ENCODE assay signal across 18 cellular contexts in genomic region chr3:59256233-59256632, GRCh38.
DNase-seq lines count a peak whose midpoint lies in the region; ATAC-seq and TF ChIP-seq lines count a peak whose summit lies in the region.
"Had no signal": no experiment of that assay in that cellular context is flagged by ENCODE, and none has a peak within 500 bp of the region (broad histone marks: within the 10 kb centered on the region; RNA-seq: fewer than 3 reads in every experiment).

No MANE protein-coding gene starts in this region.

- H3K27me3 Mint-ChIP-seq in T-cell, result peaks cover 0 to 3% of the 10 kb centered on the region in 2 donors
- H3K27me3 Mint-ChIP-seq: T-helper 17 cell had no signal

- no peak overlapping the region for H3K27ac Mint-ChIP-seq in T-cell
- H3K27ac Mint-ChIP-seq: CD8-positive, alpha-beta T cell; H9; T-helper 17 cell had no signal

- CTCF ChIA-PET in T-cell (lab: Charles Lee), result no interaction called here

- intact Hi-C loops in ovary (cut with DNase I), result no loop called here

- H4K20me1 ChIP-seq in BLaER1 treated with 17β-estradiol and CSF1 and Interleukin-3, amounts not matched to agents 10 nM and 100 nM, result no peaks in the 10 kb centered on the region

- ATAC-seq in T-cell (replicated peaks in 1 of 4) (no peak), GM21619 (IDR thresholded peaks at IDR 0.05; ENCODE audit: unreplicated experiment) (no peak)
- ATAC-seq: CD8-positive, alpha-beta T cell; T-helper 17 cell had no signal

- POLR2A ChIA-PET in T-cell (lab: Charles Lee), result no interaction called here

- H3K4me1 ChIP-seq in BLaER1 treated with 17β-estradiol and CSF1 and Interleukin-3, amounts not matched to agents 10 nM and 100 nM, result peaks cover 0 to 74% (median 51%) of the 10 kb centered on the region in 10 experiments; a peak in 16 of 20 replicates
- H3K4me1 ChIP-seq in mesendoderm (ENCODE audit: control insufficient read depth, low read depth, low read length) (no peaks in the 10 kb centered on the region), ovary (ENCODE audit: insufficient read depth) (no peaks in the 10 kb centered on the region)

- DNase-seq in NB4 (ENCODE audit: low read depth) (peak; percentile 49), NCI-H69 (lab: John Stamatoyannopoulos, UW) (peak; percentile 20), mesendoderm (peak; percentile 47), T-cell (no peak), NCI-H187 (lab: John Stamatoyannopoulos, UW) (no peak), ovary (no peak)
- DNase-seq: C1 segment of cervical spinal cord; CD8-positive, alpha-beta T cell; GM23248; H9; KBM-7; NCI-H1694; NCI-H446; NCI-H526; Right ventricle myocardium superior; T-helper 17 cell had no signal

- H3K18ac ChIP-seq in mesendoderm (ENCODE audit: low read length), result no peak overlapping the region

- peak overlapping the region in 6 of 11 experiments; percentile 19 to 70 (median 60); a peak in 10 of 22 replicates for H3K27ac ChIP-seq in BLaER1 treated with 17β-estradiol and CSF1 and Interleukin-3, amounts not matched to agents 10 nM and 100 nM
- H3K27ac ChIP-seq in mesendoderm (ENCODE audit: low read depth, low read length) (no peak overlapping the region), ovary (no peak overlapping the region)
- H3K27ac ChIP-seq: GM23248 had no signal

- no peak overlapping the region for H4K8ac ChIP-seq in mesendoderm (ENCODE audit: low read depth, low read length)

- peak overlapping the region in 2 of 11 experiments; percentile 35 to 49; a peak in 4 of 22 replicates for H3K9ac ChIP-seq in BLaER1 treated with 17β-estradiol and CSF1 and Interleukin-3, amounts not matched to agents 10 nM and 100 nM
- H3K9ac ChIP-seq in mesendoderm (ENCODE audit: low read length), result no peak overlapping the region
- H3K9ac ChIP-seq: GM23248 had no signal

- H3K79me1 ChIP-seq in mesendoderm (ENCODE audit: low read length), result no peaks in the 10 kb centered on the region

- H3K4me3 ChIP-seq in BLaER1 treated with 17β-estradiol and CSF1 and Interleukin-3, amounts not matched to agents 10 nM and 100 nM, result peak overlapping the region in 2 of 10 experiments; percentile 41; a peak in 4 of 20 replicates
- no peak overlapping the region for H3K4me3 ChIP-seq in NB4 (ENCODE audit: low read depth, low read length)
- no peak overlapping the region for H3K4me3 ChIP-seq in mesendoderm (ENCODE audit: low read length)
- H3K4me3 ChIP-seq in ovary, result no peak overlapping the region
- H3K4me3 ChIP-seq: GM23248 had no signal

- no peak overlapping the region for H3K23ac ChIP-seq in mesendoderm (ENCODE audit: low read length)

- no peak overlapping the region for H3K56ac ChIP-seq in mesendoderm (ENCODE audit: low read length)

- no peak overlapping the region for H3K4ac ChIP-seq in mesendoderm (ENCODE audit: low read depth, low read length)

- no peak overlapping the region for H2AK5ac ChIP-seq in mesendoderm (ENCODE audit: low read length)

- H3K27me3 ChIP-seq in BLaER1 treated with 17β-estradiol and CSF1 and Interleukin-3, amounts not matched to agents 10 nM and 100 nM, result no peaks in the 10 kb centered on the region
- no peaks in the 10 kb centered on the region for H3K27me3 ChIP-seq in mesendoderm (ENCODE audit: insufficient read depth, low read length, poor library complexity)
- H3K27me3 ChIP-seq in ovary, result no peaks in the 10 kb centered on the region

- H3K36me3 ChIP-seq in BLaER1 treated with 17β-estradiol and CSF1 and Interleukin-3, amounts not matched to agents 10 nM and 100 nM, result no peaks in the 10 kb centered on the region
- H3K36me3 ChIP-seq in mesendoderm (ENCODE audit: control insufficient read depth, insufficient read depth, low read length), result no peaks in the 10 kb centered on the region
- H3K36me3 ChIP-seq in ovary, result no peaks in the 10 kb centered on the region

- H2BK15ac ChIP-seq in mesendoderm (replicated peaks; ENCODE audit: low read depth), result no peak overlapping the region

- H3K9me3 Mint-ChIP-seq in T-cell, result no peaks in the 10 kb centered on the region
- H3K9me3 Mint-ChIP-seq: CD8-positive, alpha-beta T cell; H9 had no signal

- H3K4me3 Mint-ChIP-seq in T-cell, result no peak overlapping the region
- H3K4me3 Mint-ChIP-seq: CD8-positive, alpha-beta T cell; H9; T-helper 17 cell had no signal

- H2BK120ac ChIP-seq in mesendoderm (ENCODE audit: low read depth, low read length), result no peak overlapping the region

- H3K9me3 ChIP-seq in BLaER1 treated with 17β-estradiol and CSF1 and Interleukin-3, amounts not matched to agents 10 nM and 100 nM (replicated peaks in 1 of 11), result peaks cover 0 to 34% (median 13%) of the 10 kb centered on the region in 11 experiments; a peak in 13 of 22 replicates
- no peaks in the 10 kb centered on the region for H3K9me3 ChIP-seq in ovary

- no peak for TF ChIP-seq EP300 in ovary (IDR thresholded peaks at IDR 0.05)

- H4K5ac ChIP-seq in mesendoderm (ENCODE audit: low read length), result no peak overlapping the region

- H2BK5ac ChIP-seq in mesendoderm (ENCODE audit: low read length), result no peak overlapping the region

- TF ChIP-seq POLR2A in NB4 (IDR thresholded peaks at IDR 0.05; ENCODE audit: extremely low read depth, insufficient read length), result no peak
- no peak for TF ChIP-seq POLR2A in ovary (IDR thresholded peaks at IDR 0.05)

- H3K79me2 ChIP-seq in mesendoderm (ENCODE audit: control insufficient read depth, insufficient read depth, low read length), result no peaks in the 10 kb centered on the region

- no peaks in the 10 kb centered on the region for H3K4me1 Mint-ChIP-seq in T-cell
- H3K4me1 Mint-ChIP-seq: T-helper 17 cell had no signal

- no CpG with 5 or more reads among the region's 1 CpG for WGBS in mesendoderm (ENCODE audit: extremely low coverage, insufficient coverage, low lambda C conversion rate)
- WGBS in ovary, 3 donors, result 67 to 86% (median 67%) methylated on average over 1 of the region's 1 CpG

- peak overlapping the region in 9 of 11 experiments; percentile 2 to 86 (median 77); a peak in 16 of 22 replicates for H3K4me2 ChIP-seq in BLaER1 treated with 17β-estradiol and CSF1 and Interleukin-3, amounts not matched to agents 10 nM and 100 nM
- no peak overlapping the region for H3K4me2 ChIP-seq in mesendoderm (ENCODE audit: low read length)

- TF ChIP-seq CTCF in NB4 (IDR thresholded peaks at IDR 0.05; ENCODE audit: low read depth, low read length), result no peak
- no peak for TF ChIP-seq CTCF in ovary (IDR thresholded peaks at IDR 0.05)

- no peaks in the 10 kb centered on the region for H3K36me3 Mint-ChIP-seq in T-cell
- H3K36me3 Mint-ChIP-seq: CD8-positive, alpha-beta T cell had no signal

Comparison
In these comparisons a context has a peak if more than half of its experiments do, and no peak if none do; other contexts are left out.
1. H3K27ac ChIP-seq: peak in BLaER1 treated with 17β-estradiol and CSF1 and Interleukin-3, amounts not matched to agents 10 nM and 100 nM (6 of 11); none in mesendoderm (single experiment) and ovary (0 of 2).
2. DNase-seq: peak in NB4 (single experiment), NCI-H69 (single experiment) and mesendoderm (single experiment); none in T-cell (0 of 34), NCI-H187 (0 of 2) and ovary (0 of 5).